In the genomic region with DNA sequence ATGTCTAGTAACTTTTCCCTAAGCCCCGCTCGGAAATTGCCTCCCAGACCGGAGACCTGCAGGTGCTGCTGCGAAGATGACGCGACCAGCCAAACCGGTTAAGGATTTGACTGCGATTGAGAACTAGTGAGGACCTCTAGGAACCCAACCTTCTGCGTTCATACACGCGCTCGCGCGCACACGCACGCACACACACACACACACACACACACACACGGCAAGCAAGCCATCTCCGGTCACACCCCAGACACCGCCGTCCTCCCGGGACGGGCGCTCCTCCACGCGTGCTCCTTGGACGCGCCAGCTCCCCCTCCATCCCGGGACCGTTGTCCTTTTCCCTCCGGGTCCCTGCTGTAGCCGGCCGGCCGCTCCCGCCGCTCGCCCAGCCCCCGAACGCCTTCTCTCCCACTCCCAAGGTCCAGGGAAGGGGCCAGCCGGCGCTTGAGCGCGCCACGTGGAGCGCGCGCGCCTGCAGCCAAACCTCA, we compare ENCODE assay signal across 8 cellular contexts. TPM values are rescaled to one million over a fixed set of nuclear protein-coding genes. Genes with fewer than 3 reads are reported as not detected.
DNase-seq lines count a peak whose midpoint lies in the region; ATAC-seq and TF ChIP-seq lines count a peak whose summit lies in the region.

No MANE protein-coding gene starts in this region.

- peak; percentile 14 to 31 for ATAC-seq in stimulated activated naive B cell treated with anti-CD40 and anti-IgM and Interleukin-4, amounts not matched to agents 10 μg/mL and 1 μg/mL and 100 μg/mL, for 72 hours (replicated peaks)

- CTCF ChIA-PET in AG04449 (lab: Yijun Ruan, JAX): interaction anchor here (1.0 to 1.7 kb wide), 3 partner anchors 61 to 123 kb away, joined by 3 to 4 read pairs (median 4); no protein-coding TSS in a partner anchor

- no peaks in the 10 kb centered on the region for H3K36me3 ChIP-seq in duodenal mucosa (ENCODE audit: control insufficient read depth in 1 of 2, insufficient read depth in 2 of 2, low read length in 2 of 2)

- H3K4me1 ChIP-seq in duodenal mucosa (ENCODE audit: control insufficient read depth in 1 of 2, insufficient read depth in 2 of 2, low read length in 2 of 2): peaks cover 0 to 7% of the 10 kb centered on the region in 2 donors

- POLR2A ChIA-PET in AG04449 (lab: Yijun Ruan, JAX): no interaction called here

- peaks cover 62% of the 10 kb centered on the region for H3K27me3 Mint-ChIP-seq in T-helper 1 cell treated with Interleukin-12 subunit alpha and Interleukin-12 subunit beta and Interleukin-4 antibody, amounts not matched to agents 30 μg/mL and 1 μg/mL, for 36 hours (ENCODE audit: low read depth)
- H3K27me3 Mint-ChIP-seq in stimulated activated naive B cell treated with anti-CD40 and anti-IgM and Interleukin-4, amounts not matched to agents 10 μg/mL and 1 μg/mL and 100 μg/mL, for 72 hours: peaks cover 36 to 53% of the 10 kb centered on the region in 2 donors

- H3K36me3 Mint-ChIP-seq in T-helper 1 cell treated with Interleukin-12 subunit alpha and Interleukin-12 subunit beta and Interleukin-4 antibody, amounts not matched to agents 30 μg/mL and 1 μg/mL, for 36 hours (ENCODE audit: low read depth): peaks cover 3% of the 10 kb centered on the region
- H3K36me3 Mint-ChIP-seq in stimulated activated naive B cell treated with anti-CD40 and anti-IgM and Interleukin-4, amounts not matched to agents 10 μg/mL and 1 μg/mL and 100 μg/mL, for 72 hours: peaks cover 0 to 3% of the 10 kb centered on the region in 2 donors

- peak overlapping the region; percentile 70 for H3K4me3 ChIP-seq in AG04449 (ENCODE audit: low read depth, low read length)
- peak overlapping the region; percentile 66 for H3K4me3 ChIP-seq in Jurkat, Clone E6-1 (ENCODE audit: low read length)
- H3K4me3 ChIP-seq in duodenal mucosa (ENCODE audit: low read depth in 1 of 2, low read length in 2 of 2): peak overlapping the region; percentile 77 to 79
- H3K4me3 ChIP-seq in lower leg skin (ENCODE audit: low read depth, poor library complexity, severe bottlenecking): peak overlapping the region; percentile 80

- TF ChIP-seq CTCF in AG04449 (IDR thresholded peaks at IDR 0.05; ENCODE audit: insufficient read depth, low read length, missing control alignments): no peak
- no peak for TF ChIP-seq CTCF in lower leg skin (IDR thresholded peaks at IDR 0.05)

- H3K9ac ChIP-seq in duodenal mucosa (ENCODE audit: low read depth in 1 of 2, low read length in 2 of 2): no peak overlapping the region

- peaks cover 0 to 4% of the 10 kb centered on the region in 2 donors for H3K27me3 ChIP-seq in duodenal mucosa (ENCODE audit: control insufficient read depth in 1 of 2, insufficient read depth in 2 of 2, low read length in 2 of 2)

- TF ChIP-seq POLR2A in GM15510 (IDR thresholded peaks at IDR 0.05; ENCODE audit: borderline replicate concordance, extremely low read depth, insufficient read length): peak; percentile 37
- TF ChIP-seq POLR2A in lower leg skin (IDR thresholded peaks at IDR 0.05): no peak

- H3K27ac ChIP-seq in duodenal mucosa (ENCODE audit: low read depth, low read length): no peak overlapping the region

- H3K4me3 Mint-ChIP-seq in T-helper 1 cell treated with Interleukin-12 subunit alpha and Interleukin-12 subunit beta and Interleukin-4 antibody, amounts not matched to agents 30 μg/mL and 1 μg/mL, for 36 hours: peak overlapping the region; percentile 75
- peak overlapping the region; percentile 86 to 99 for H3K4me3 Mint-ChIP-seq in stimulated activated naive B cell treated with anti-CD40 and anti-IgM and Interleukin-4, amounts not matched to agents 10 μg/mL and 1 μg/mL and 100 μg/mL, for 72 hours

- intact Hi-C loops in lower leg skin (cut with DNase I; ENCODE audit: low total_unique reads): no loop called here

- 0 to 1% methylated on average over 33 to 41 of the region's 47 CpGs for WGBS in lower leg skin, 2 donors

- DNase-seq in AG04449 (ENCODE audit: low read depth, low spot score): no peak
- DNase-seq in Jurkat, Clone E6-1 (ENCODE audit: low read depth, low spot score): peak; percentile 45
- DNase-seq in lower leg skin (ENCODE audit: low spot score in 2 of 2): peak; percentile 75 to 88
- peak; percentile 11 for DNase-seq in stimulated activated naive B cell treated with anti-CD40 and anti-IgM and Interleukin-4, amounts not matched to agents 10 μg/mL and 1 μg/mL and 100 μg/mL, for 72 hours
- DNase-seq in SIG-M5 treated with dmso at 0.1 percent for 504 hours (lab: John Stamatoyannopoulos, UW; ENCODE audit: unreplicated experiment): no peak

- H3K4me1 Mint-ChIP-seq in T-helper 1 cell treated with Interleukin-12 subunit alpha and Interleukin-12 subunit beta and Interleukin-4 antibody, amounts not matched to agents 30 μg/mL and 1 μg/mL, for 36 hours (ENCODE audit: low read depth): peaks cover 13% of the 10 kb centered on the region
- H3K4me1 Mint-ChIP-seq in stimulated activated naive B cell treated with anti-CD40 and anti-IgM and Interleukin-4, amounts not matched to agents 10 μg/mL and 1 μg/mL and 100 μg/mL, for 72 hours: peaks cover 12 to 32% of the 10 kb centered on the region in 2 donors

- no peaks in the 10 kb centered on the region for H3K9me3 Mint-ChIP-seq in T-helper 1 cell treated with Interleukin-12 subunit alpha and Interleukin-12 subunit beta and Interleukin-4 antibody, amounts not matched to agents 30 μg/mL and 1 μg/mL, for 36 hours
- H3K9me3 Mint-ChIP-seq in stimulated activated naive B cell treated with anti-CD40 and anti-IgM and Interleukin-4, amounts not matched to agents 10 μg/mL and 1 μg/mL and 100 μg/mL, for 72 hours: no peaks in the 10 kb centered on the region

- H3K27ac Mint-ChIP-seq in T-helper 1 cell treated with Interleukin-12 subunit alpha and Interleukin-12 subunit beta and Interleukin-4 antibody, amounts not matched to agents 30 μg/mL and 1 μg/mL, for 36 hours: peak overlapping the region; percentile 18
- H3K27ac Mint-ChIP-seq in stimulated activated naive B cell treated with anti-CD40 and anti-IgM and Interleukin-4, amounts not matched to agents 10 μg/mL and 1 μg/mL and 100 μg/mL, for 72 hours: peak overlapping the region; percentile 71

- no peaks in the 10 kb centered on the region for H3K9me3 ChIP-seq in duodenal mucosa (ENCODE audit: control insufficient read depth in 1 of 2, low read length in 2 of 2)

RNA-seq across cellular contexts. Expression of a gene that starts 1.2 kb away (rescaled TPM):
- 19.2 TPM for polyA plus RNA-seq in Jurkat, Clone E6-1 (2012; ENCODE audit: insufficient read depth, insufficient read length)
- 10 to 100 TPM; 38.5 to 53.0 (median 44.1) TPM for total RNA-seq in lower leg skin

RNA-seq across cellular contexts. Expression of a gene that starts 56.9 kb away (rescaled TPM):
- polyA plus RNA-seq in Jurkat, Clone E6-1 (2012; ENCODE audit: insufficient read depth, insufficient read length): 143 TPM
- total RNA-seq in lower leg skin: 100 to 1,000 TPM in 1 of 4 donors, 10 to 100 TPM in 3; 15.4 to 169 (median 36.7) TPM

Comparison
In these comparisons a context has a peak if more than half of its experiments do, and no peak if none do; other contexts are left out.
1. DNase-seq: peak in Jurkat, Clone E6-1 (single experiment), lower leg skin (2 of 2) and stimulated activated naive B cell treated with anti-CD40 and anti-IgM and Interleukin-4, amounts not matched to agents 10 μg/mL and 1 μg/mL and 100 μg/mL, for 72 hours (single experiment); none in AG04449 (single experiment) and SIG-M5 treated with dmso at 0.1 percent for 504 hours (single experiment).
2. Peak in every context shown above with its lines, with median percentiles within 50 percentile points of each other: H3K4me3 ChIP-seq.